In genomic region chr4:69497886-69498395, GRCh38 we compare ENCODE assay signal across 23 cellular contexts. TPM values are rescaled to one million over a fixed set of nuclear protein-coding genes. Genes with fewer than 3 reads are reported as not detected.
"Had no signal": no experiment of that assay in that cellular context is flagged by ENCODE, and none has a peak within 500 bp of the region (broad histone marks: within the 10 kb centered on the region; RNA-seq: fewer than 3 reads in every experiment).

No MANE protein-coding gene starts in this region.

- ATAC-seq: activated CD8-positive, alpha-beta T cell treated with anti-CD3 and anti-CD28 coated beads, Interleukin-2, amount 10 ng/mL, durations not matched to agents 7 days and 5 days; activated T-cell treated with anti-CD3 and anti-CD28 coated beads, Interleukin-2, amount 50 U/mL, for 72 hours; left ventricle myocardium superior; psoas muscle; stimulated activated memory B cell treated with anti-CD40 and anti-IgM and Interleukin-4, amounts not matched to agents 10 μg/mL and 1 μg/mL and 100 μg/mL, for 72 hours; WTC11 had no signal

- FAIRE-seq: kidney had no signal

- H3K27ac Mint-ChIP-seq: activated CD4-positive, alpha-beta T cell treated with anti-CD3 and anti-CD28 coated beads, Interleukin-2, amount 10 ng/mL, durations not matched to agents 24 days and 14 days; activated CD8-positive, alpha-beta T cell treated with anti-CD3 and anti-CD28 coated beads, Interleukin-2, amount 10 ng/mL, durations not matched to agents 7 days and 5 days; activated naive CD8-positive, alpha-beta T cell treated with anti-CD3 and anti-CD28 coated beads for 36 hours; activated T-cell treated with anti-CD3 and anti-CD28 coated beads, Interleukin-2, amount 50 U/mL, for 72 hours; stimulated activated memory B cell treated with anti-CD40 and anti-IgM and Interleukin-4, amounts not matched to agents 10 μg/mL and 1 μg/mL and 100 μg/mL, for 72 hours; WTC11 had no signal

- H3K4me3 Mint-ChIP-seq: activated CD4-positive, alpha-beta T cell treated with anti-CD3 and anti-CD28 coated beads, Interleukin-2, amount 10 ng/mL, durations not matched to agents 24 days and 14 days; activated CD8-positive, alpha-beta T cell treated with anti-CD3 and anti-CD28 coated beads, Interleukin-2, amount 10 ng/mL, durations not matched to agents 7 days and 5 days; activated naive CD8-positive, alpha-beta T cell treated with anti-CD3 and anti-CD28 coated beads for 36 hours; activated T-cell treated with anti-CD3 and anti-CD28 coated beads, Interleukin-2, amount 50 U/mL, for 72 hours; neural crest cell; stimulated activated memory B cell treated with anti-CD40 and anti-IgM and Interleukin-4, amounts not matched to agents 10 μg/mL and 1 μg/mL and 100 μg/mL, for 72 hours; WTC11 had no signal

- H3K27me3 ChIP-seq: cardiac muscle cell, colonic mucosa, esophagus squamous epithelium had no signal

- H3K27ac ChIP-seq: cardiac muscle cell, colonic mucosa, esophagus squamous epithelium, psoas muscle had no signal

- H3K36me3 ChIP-seq: cardiac muscle cell, colonic mucosa, esophagus squamous epithelium had no signal

- H3K4me1 ChIP-seq: colonic mucosa, esophagus squamous epithelium, psoas muscle had no signal

- DNase-seq: activated CD4-positive, alpha-beta T cell treated with anti-CD3 and anti-CD28 coated beads, Interleukin-2, amount 10 ng/mL, durations not matched to agents 24 days and 14 days; activated CD8-positive, alpha-beta memory T cell treated with anti-CD3 and anti-CD28 coated beads, Interleukin-2, amount 50 U/mL, for 4 hours; activated CD8-positive, alpha-beta T cell treated with anti-CD3 and anti-CD28 coated beads, Interleukin-2, amount 10 ng/mL, durations not matched to agents 7 days and 5 days; activated gamma-delta T cell treated with Interleukin-2 at 50 U/mL for 16 hours; activated naive CD8-positive, alpha-beta T cell treated with anti-CD3 and anti-CD28 coated beads for 36 hours; activated T-cell treated with anti-CD3 and anti-CD28 coated beads, Interleukin-2, amount 50 U/mL, for 72 hours; anterior cingulate cortex; colonic mucosa; esophagus squamous epithelium; foreskin fibroblast; glutamatergic neuron; hypothalamus; kidney; left ventricle myocardium superior; psoas muscle; stimulated activated CD4-positive, alpha-beta T cell treated with anti-CD3 and anti-CD28 coated beads, Interleukin-2, amount 100 ng/mL, for 48 hours had no signal

- H3K36me3 Mint-ChIP-seq: stimulated activated memory B cell treated with anti-CD40 and anti-IgM and Interleukin-4, amounts not matched to agents 10 μg/mL and 1 μg/mL and 100 μg/mL, for 72 hours; WTC11 had no signal

- H3K4me3 ChIP-seq: cardiac muscle cell, colonic mucosa, esophagus squamous epithelium, psoas muscle had no signal

- H3K9me3 Mint-ChIP-seq: activated CD4-positive, alpha-beta T cell treated with anti-CD3 and anti-CD28 coated beads, Interleukin-2, amount 10 ng/mL, durations not matched to agents 24 days and 14 days; activated naive CD8-positive, alpha-beta T cell treated with anti-CD3 and anti-CD28 coated beads for 36 hours; neural crest cell; WTC11 had no signal

- H3K4me1 Mint-ChIP-seq: activated CD4-positive, alpha-beta T cell treated with anti-CD3 and anti-CD28 coated beads, Interleukin-2, amount 10 ng/mL, durations not matched to agents 24 days and 14 days; activated naive CD8-positive, alpha-beta T cell treated with anti-CD3 and anti-CD28 coated beads for 36 hours; neural crest cell; stimulated activated memory B cell treated with anti-CD40 and anti-IgM and Interleukin-4, amounts not matched to agents 10 μg/mL and 1 μg/mL and 100 μg/mL, for 72 hours had no signal

- H3K9me3 ChIP-seq: colonic mucosa, esophagus squamous epithelium, psoas muscle had no signal

- H3K27me3 Mint-ChIP-seq: activated CD4-positive, alpha-beta T cell treated with anti-CD3 and anti-CD28 coated beads, Interleukin-2, amount 10 ng/mL, durations not matched to agents 24 days and 14 days; stimulated activated memory B cell treated with anti-CD40 and anti-IgM and Interleukin-4, amounts not matched to agents 10 μg/mL and 1 μg/mL and 100 μg/mL, for 72 hours had no signal

RNA-seq across cellular contexts. Expression of gene UGT2B4, which starts 2.2 kb away (rescaled TPM):
- total RNA-seq: activated CD4-positive, alpha-beta T cell treated with anti-CD3 and anti-CD28 coated beads, Interleukin-2, amount 10 ng/mL, durations not matched to agents 24 days and 14 days; activated CD8-positive, alpha-beta T cell treated with anti-CD3 and anti-CD28 coated beads, Interleukin-2, amount 10 ng/mL, durations not matched to agents 7 days and 5 days; activated naive CD8-positive, alpha-beta T cell treated with anti-CD3 and anti-CD28 coated beads for 36 hours; activated T-cell treated with anti-CD3 and anti-CD28 coated beads, Interleukin-2, amount 50 U/mL, for 72 hours; cardiac muscle cell; esophagus squamous epithelium; kidney; left ventricle myocardium superior; mesenteric fat pad; osteocyte; psoas muscle; T-helper 1 cell treated with Interleukin-12 subunit alpha and Interleukin-12 subunit beta and Interleukin-4 antibody, amounts not matched to agents 30 ng/mL and 1 ng/mL, for 36 hours had no signal
